1 cellular context compared by ENCODE assay signal in genomic region chr6:43667245-43668150, GRCh38.
TF ChIP-seq lines count a peak whose summit lies in the region.

No MANE protein-coding gene starts in this region.

TF ChIP-seq in K562, 482 proteins besides CTCF, POLR2A, EP300 and RAD21 (continued from another document and continues in another):
- no peak for TF ChIP-seq ZBTB34 (CRISPR knock-in tag; IDR thresholded peaks at IDR 0.05)
- TF ChIP-seq ZNF785 (CRISPR knock-in tag; IDR thresholded peaks at IDR 0.05) = no peak
- no peak for TF ChIP-seq CHD1 (IDR thresholded peaks at IDR 0.05; ENCODE audit: low read length)
- no peak for TF ChIP-seq RNF219 (CRISPR knock-in tag; IDR thresholded peaks at IDR 0.05)
- no peak for TF ChIP-seq HDAC3 (IDR thresholded peaks at IDR 0.05; ENCODE audit: borderline replicate concordance, partially characterized antibody)
- no peak for TF ChIP-seq POU5F1 (IDR thresholded peaks at IDR 0.05; ENCODE audit: borderline replicate concordance, low read depth, low read length, partially characterized antibody)
- no peak for TF ChIP-seq DACH1 (IDR thresholded peaks at IDR 0.05; ENCODE audit: partially characterized antibody)
- no peak for TF ChIP-seq SETDB1 (IDR thresholded peaks at IDR 0.05; ENCODE audit: low read length)
- no peak for TF ChIP-seq TEAD2 (tag; IDR thresholded peaks at IDR 0.05)
- TF ChIP-seq TAF15 (IDR thresholded peaks at IDR 0.05; ENCODE audit: low read depth, low read length) = no peak
- TF ChIP-seq NUFIP1 (IDR thresholded peaks at IDR 0.05; ENCODE audit: partially characterized antibody) = no peak
- no peak for TF ChIP-seq ZNF589 (CRISPR knock-in tag; IDR thresholded peaks at IDR 0.05; ENCODE audit: low read depth)
- TF ChIP-seq ZFP30 (CRISPR knock-in tag; IDR thresholded peaks at IDR 0.05; ENCODE audit: borderline replicate concordance) = no peak
- TF ChIP-seq ZNF584 (CRISPR knock-in tag; IDR thresholded peaks at IDR 0.05; ENCODE audit: low read depth) = no peak
- no peak for TF ChIP-seq USF2 (CRISPR knock-in tag; IDR thresholded peaks at IDR 0.05)
- TF ChIP-seq STAT5A (IDR thresholded peaks at IDR 0.05; ENCODE audit: borderline replicate concordance, low read length) = no peak
- peak; percentile 83 for TF ChIP-seq CC2D1A (IDR thresholded peaks at IDR 0.05)
- no peak for TF ChIP-seq NFE2L1 (tag; IDR thresholded peaks at IDR 0.05; ENCODE audit: borderline replicate concordance, low read depth)
- TF ChIP-seq U2AF1 (optimal IDR thresholded peaks at IDR 0.05; ENCODE audit: low read depth, low read length) = no peak
- TF ChIP-seq HIVEP1 (CRISPR knock-in tag; IDR thresholded peaks at IDR 0.05) = 0 out of 2 replicates have a peak, but pooled peaks have one; percentile 16
- TF ChIP-seq ZNF507 (tag; conservative IDR thresholded peaks at IDR 0.05) = no peak
- no peak for TF ChIP-seq ZNF717 (CRISPR knock-in tag; IDR thresholded peaks at IDR 0.05)
- no peak for TF ChIP-seq ZNF311 (CRISPR knock-in tag; IDR thresholded peaks at IDR 0.05)
- no peak for TF ChIP-seq BRCA1 (IDR thresholded peaks at IDR 0.05)
- no peak for TF ChIP-seq BRCA1 (CRISPR knock-in tag; IDR thresholded peaks at IDR 0.05)
- TF ChIP-seq PTTG1 (tag; IDR thresholded peaks at IDR 0.05; ENCODE audit: low read depth) = no peak
- no peak for TF ChIP-seq RBBP5 (IDR thresholded peaks at IDR 0.05; ENCODE audit: borderline replicate concordance, insufficient read depth, low read length, poor library complexity, severe bottlenecking)
- no peak for TF ChIP-seq BDP1 (IDR thresholded peaks at IDR 0.05; ENCODE audit: insufficient read depth, insufficient read length)
- TF ChIP-seq MYBL2 (IDR thresholded peaks at IDR 0.05; ENCODE audit: low read depth) = no peak
- TF ChIP-seq MYBL2 (CRISPR knock-in tag; IDR thresholded peaks at IDR 0.05; ENCODE audit: borderline replicate concordance) = no peak
- TF ChIP-seq BHLHE40 (IDR thresholded peaks at IDR 0.05; ENCODE audit: low read length) = no peak
- no peak for TF ChIP-seq FOXO4 (CRISPR knock-in tag; IDR thresholded peaks at IDR 0.05)
- TF ChIP-seq CSDE1 (IDR thresholded peaks at IDR 0.05) = no peak
- no peak; the same call in 1 of the 2 replicates for TF ChIP-seq ZNF431 (CRISPR knock-in tag; IDR thresholded peaks at IDR 0.05)
- no peak for TF ChIP-seq ARID3B (CRISPR knock-in tag; IDR thresholded peaks at IDR 0.05; ENCODE audit: borderline replicate concordance)
- TF ChIP-seq GTF3C2 (IDR thresholded peaks at IDR 0.05; ENCODE audit: borderline replicate concordance, extremely low read depth, insufficient read length) = no peak
- no peak for TF ChIP-seq ZZZ3 (IDR thresholded peaks at IDR 0.05)
- TF ChIP-seq NCOR1 (IDR thresholded peaks at IDR 0.05) = no peak
- TF ChIP-seq BRF1 (IDR thresholded peaks at IDR 0.05; ENCODE audit: borderline replicate concordance, extremely low read depth, insufficient read length) = no peak
- TF ChIP-seq POLR2B (IDR thresholded peaks at IDR 0.05; ENCODE audit: low read depth, partially characterized antibody) = no peak
- TF ChIP-seq RHOXF2B (CRISPR knock-in tag; conservative IDR thresholded peaks at IDR 0.05) = no peak
- no peak for TF ChIP-seq BRF2 (IDR thresholded peaks at IDR 0.05; ENCODE audit: borderline replicate concordance, insufficient read depth, insufficient read length)
- TF ChIP-seq MECOM (CRISPR knock-in tag; IDR thresholded peaks at IDR 0.05) = no peak
- peak; percentile 83 for TF ChIP-seq POLR2G (IDR thresholded peaks at IDR 0.05; ENCODE audit: low read depth, low read length)
- 0 out of 2 replicates have a peak, but pooled peaks have one; percentile 51 for TF ChIP-seq NR2C2 (CRISPR knock-in tag; IDR thresholded peaks at IDR 0.05)
- TF ChIP-seq NR2C2 (tag; IDR thresholded peaks at IDR 0.05) = no peak
- TF ChIP-seq SREBF2 (CRISPR knock-in tag; IDR thresholded peaks at IDR 0.05) = no peak
- TF ChIP-seq ETS1 (conservative IDR thresholded peaks at IDR 0.05; ENCODE audit: control insufficient read depth, low read depth, low read length) = no peak; the same call in 1 of the 2 replicates
- TF ChIP-seq ZSCAN32 (CRISPR knock-in tag; IDR thresholded peaks at IDR 0.05) = 0 out of 2 replicates have a peak, but pooled peaks have one; percentile 16
- TF ChIP-seq BMI1 (IDR thresholded peaks at IDR 0.05; ENCODE audit: low read length) = no peak
- TF ChIP-seq PTBP1 (IDR thresholded peaks at IDR 0.05; ENCODE audit: low read depth, low read length) = no peak
- no peak for TF ChIP-seq ZNF512 (tag; IDR thresholded peaks at IDR 0.05)
- TF ChIP-seq RUNX1 (IDR thresholded peaks at IDR 0.05; ENCODE audit: low read depth) = no peak
- peak; percentile 92 for TF ChIP-seq STAG1 (CRISPR knock-in tag; IDR thresholded peaks at IDR 0.05; ENCODE audit: borderline replicate concordance)
- TF ChIP-seq SPI1 (IDR thresholded peaks at IDR 0.05; ENCODE audit: borderline replicate concordance, low read depth, low read length) = no peak
- no peak for TF ChIP-seq KAT7 (CRISPR knock-in tag; IDR thresholded peaks at IDR 0.05; ENCODE audit: borderline replicate concordance)
- TF ChIP-seq SMARCA4 (IDR thresholded peaks at IDR 0.05) = peak; percentile 40; the same call in 1 of the 2 replicates
- TF ChIP-seq ZNF583 (CRISPR knock-in tag; IDR thresholded peaks at IDR 0.05) = no peak
- no peak for TF ChIP-seq HDAC1 (IDR thresholded peaks at IDR 0.05)
- peak; percentile 62 for TF ChIP-seq ATF4 (CRISPR knock-in tag; IDR thresholded peaks at IDR 0.05)
- peak; percentile 15; the same call in 1 of the 2 replicates for TF ChIP-seq ZBTB7A (IDR thresholded peaks at IDR 0.05; ENCODE audit: borderline replicate concordance, control insufficient read depth, low read depth, low read length)
- no peak for TF ChIP-seq GABPA (tag; conservative IDR thresholded peaks at IDR 0.05; ENCODE audit: low read depth)
- TF ChIP-seq SUPT5H (IDR thresholded peaks at IDR 0.05) = peak; percentile 56; the same call in 1 of the 2 replicates
